In the genomic region with DNA sequence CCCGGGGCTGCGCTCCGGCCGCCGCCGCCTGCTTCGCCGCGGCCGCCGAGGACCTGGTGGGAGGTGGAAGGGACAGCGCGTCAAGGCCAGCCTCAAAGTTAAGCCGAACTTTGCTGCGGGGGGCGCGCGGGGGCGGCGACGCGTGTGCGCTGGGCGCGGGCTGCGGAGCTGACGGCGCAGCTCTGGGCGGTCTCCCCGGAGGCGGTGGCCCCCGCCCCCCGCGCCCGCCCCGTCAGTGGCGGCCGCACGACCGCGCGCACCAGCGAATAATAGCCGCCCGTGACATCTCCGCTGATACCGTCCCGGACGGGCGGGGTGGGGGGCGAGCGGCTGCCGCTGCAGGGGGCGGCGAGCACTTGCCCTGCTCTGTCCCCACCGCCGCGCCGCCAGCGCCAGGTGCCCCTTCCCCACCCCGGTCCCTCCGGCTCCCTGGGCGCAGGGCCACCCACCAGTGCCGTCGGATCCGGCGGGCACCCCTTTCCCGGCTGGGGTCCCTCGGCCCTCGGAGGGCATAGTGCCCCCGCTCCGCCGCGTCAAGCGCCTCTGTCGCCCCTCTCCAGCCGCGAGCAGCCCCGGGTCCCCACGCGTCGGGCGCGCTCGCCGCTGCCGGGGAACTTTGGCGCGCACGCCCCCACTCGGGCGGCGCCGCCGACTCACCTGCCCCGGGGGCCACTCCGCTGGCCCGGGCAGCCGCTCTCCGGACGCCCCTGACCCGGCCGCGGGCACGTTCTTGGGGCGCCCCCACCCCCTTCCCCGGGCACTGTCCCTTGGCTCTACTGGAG, we compare ENCODE assay signal across 8 cellular contexts. TPM values are rescaled to one million over a fixed set of nuclear protein-coding genes. Genes with fewer than 3 reads are reported as not detected.
DNase-seq lines count a peak whose midpoint lies in the region; TF ChIP-seq lines count a peak whose summit lies in the region.

No MANE protein-coding gene starts in this region.

- H3K27ac Mint-ChIP-seq in H9 = no peak overlapping the region
- H3K27ac Mint-ChIP-seq in activated CD4-positive, alpha-beta memory T cell treated with anti-CD3 and anti-CD28 coated beads for 36 hours = no peak overlapping the region
- H3K27ac Mint-ChIP-seq in osteocyte (ENCODE audit: unreplicated experiment) = no peak overlapping the region

- H2BK5ac ChIP-seq in H9 (ENCODE audit: insufficient read length, low read length) = no peak overlapping the region

- CTCF ChIA-PET in activated CD4-positive, alpha-beta memory T cell treated with anti-CD3 and anti-CD28 coated beads for 36 hours (lab: Charles Lee) = interaction anchor here (1.0 to 11.5 kb wide), 3 partner anchors 9 to 39 kb away, joined by 3 to 109 read pairs (median 3); no protein-coding TSS in a partner anchor

- H3K9me3 ChIP-seq in H9 (ENCODE audit: control insufficient read depth, low read depth, low read length) (no peaks in the 10 kb centered on the region), skeletal muscle tissue (ENCODE audit: control insufficient read depth in 3 of 3, low read length in 3 of 3) (no peaks in the 10 kb centered on the region)

- H3K27ac ChIP-seq in H9 (ENCODE audit: insufficient read length, low read depth, low read length) (no peak overlapping the region), skeletal muscle tissue (ENCODE audit: low read depth, low read length) (peak overlapping the region; percentile 98)

- H2AFZ ChIP-seq in H9 (ENCODE audit: low read length) = no peak overlapping the region

- H3K4me3 ChIP-seq in AG10803 (ENCODE audit: low read length) (peak overlapping the region; percentile 30), fibroblast of villous mesenchyme (ENCODE audit: low read depth, low read length) (peak overlapping the region; percentile 39), skeletal muscle tissue (ENCODE audit: low read length in 3 of 3) (peak overlapping the region in 2 of 3 donors; percentile 72 to 73)

- H3K23ac ChIP-seq in H9 (ENCODE audit: insufficient read length, low read depth, low read length) = no peak overlapping the region

- TF ChIP-seq CTCF in AG10803 (conservative IDR thresholded peaks at IDR 0.05; ENCODE audit: low read length) = no peak
- no peak for TF ChIP-seq CTCF in H9 (conservative IDR thresholded peaks at IDR 0.05)
- TF ChIP-seq CTCF in fibroblast of villous mesenchyme (IDR thresholded peaks at IDR 0.05; ENCODE audit: insufficient read depth, low read depth, low read length) = no peak
- no peak for TF ChIP-seq CTCF in osteocyte (IDR thresholded peaks at IDR 0.05)

- H3K79me1 ChIP-seq in H9 (ENCODE audit: insufficient read depth, low read depth, low read length, poor library complexity, severe bottlenecking) = no peaks in the 10 kb centered on the region

- peak overlapping the region; percentile 3 for H3K4me2 ChIP-seq in H9 (ENCODE audit: insufficient read depth, insufficient read length, low read length)

- H3K14ac ChIP-seq in H9 (ENCODE audit: insufficient read depth, low read length) = no peak overlapping the region

- no peak overlapping the region for H2BK120ac ChIP-seq in H9 (ENCODE audit: low read depth, low read length, poor library complexity, severe bottlenecking)

- H3K4me3 Mint-ChIP-seq in H9 (peak overlapping the region; percentile 8 to 48; a peak in 1 of 5 replicates), osteocyte (ENCODE audit: unreplicated experiment) (no peak overlapping the region)
- H3K4me3 Mint-ChIP-seq in activated CD4-positive, alpha-beta memory T cell treated with anti-CD3 and anti-CD28 coated beads for 36 hours = peak overlapping the region; percentile 57

- no peak overlapping the region for H3K4ac ChIP-seq in H9 (ENCODE audit: low read depth, low read length)

- H3K56ac ChIP-seq in H9 (ENCODE audit: insufficient read length, low read depth, low read length) = no peak overlapping the region

- H2BK20ac ChIP-seq in H9 (ENCODE audit: low read depth, low read length, poor library complexity, severe bottlenecking) = no peak overlapping the region

- H3T11ph ChIP-seq in H9 (ENCODE audit: low read length) = no peak overlapping the region

- H3K79me2 ChIP-seq in H9 (ENCODE audit: insufficient read depth, low read length) = no peaks in the 10 kb centered on the region

- POLR2A ChIA-PET in activated CD4-positive, alpha-beta memory T cell treated with anti-CD3 and anti-CD28 coated beads for 36 hours (lab: Charles Lee) = interaction anchor here (0.9 to 11.6 kb wide), 3 partner anchors 23 to 152 kb away, joined by 3 to 180 read pairs (median 5); partner anchors contain the start of gene NUP214

- H3K9me3 Mint-ChIP-seq in H9 (no peaks in the 10 kb centered on the region; a peak in 1 of 5 replicates), osteocyte (ENCODE audit: unreplicated experiment) (no peaks in the 10 kb centered on the region)
- no peaks in the 10 kb centered on the region for H3K9me3 Mint-ChIP-seq in activated CD4-positive, alpha-beta memory T cell treated with anti-CD3 and anti-CD28 coated beads for 36 hours

- peaks cover 0 to 2% (median 0%) of the 10 kb centered on the region in 3 donors for H3K36me3 ChIP-seq in skeletal muscle tissue (ENCODE audit: control insufficient read depth in 3 of 3, insufficient read depth in 3 of 3, low read length in 3 of 3)

- no peak overlapping the region for H4K8ac ChIP-seq in H9 (replicated peaks; ENCODE audit: insufficient read length, low read depth, low read length)

- H3K4me1 ChIP-seq in H9 (ENCODE audit: insufficient read depth, low read length) (0 out of 2 replicates have a peak, but pooled peaks cover 3% of the 10 kb centered on the region), skeletal muscle tissue (ENCODE audit: control insufficient read depth in 3 of 3, insufficient read depth in 3 of 3, low read length in 3 of 3) (peaks cover 51 to 81% (median 71%) of the 10 kb centered on the region in 3 donors)

- WGBS in H9 (ENCODE audit: extremely low coverage, insufficient read length, low lambda C conversion rate) = no CpG with 5 or more reads among the region's 107 CpGs

- H3K18ac ChIP-seq in H9 (ENCODE audit: insufficient read length, low read depth, low read length) = no peak overlapping the region

- DNase-seq in AG10803 (ENCODE audit: low read depth) (no peak), H9 (no peak), fibroblast of villous mesenchyme (ENCODE audit: low read depth) (no peak), osteocyte (ENCODE audit: extremely low spot score, unreplicated experiment) (no peak), dedifferentiated amniotic fluid mesenchymal stem cell (ENCODE audit: extremely low spot score) (no peak), NCI-H1048 (lab: John Stamatoyannopoulos, UW) (no peak)
- DNase-seq in activated CD4-positive, alpha-beta memory T cell treated with anti-CD3 and anti-CD28 coated beads for 36 hours = peak; percentile 55

- H3K23me2 ChIP-seq in H9 (ENCODE audit: insufficient read length, low read depth, low read length, poor library complexity, severe bottlenecking) = peaks cover 6% of the 10 kb centered on the region

- H3K9ac ChIP-seq in H9 (ENCODE audit: extremely low read depth, insufficient read length, low read length) (no peak overlapping the region), skeletal muscle tissue (ENCODE audit: low read depth in 1 of 3, low read length in 3 of 3) (peak overlapping the region; percentile 50 to 98 (median 61))

- no peak overlapping the region for H4K5ac ChIP-seq in H9 (ENCODE audit: insufficient read length, low read depth, low read length)

- H3K4me1 Mint-ChIP-seq in H9 = peaks cover 21 to 41% of the 10 kb centered on the region in 2 experiments
- H3K4me1 Mint-ChIP-seq in activated CD4-positive, alpha-beta memory T cell treated with anti-CD3 and anti-CD28 coated beads for 36 hours (ENCODE audit: low read depth) = peaks cover 23% of the 10 kb centered on the region
- H3K4me1 Mint-ChIP-seq in osteocyte (ENCODE audit: unreplicated experiment) = peaks cover 6% of the 10 kb centered on the region

- intact Hi-C loops in activated CD4-positive, alpha-beta memory T cell treated with anti-CD3 and anti-CD28 coated beads for 36 hours (cut with micrococcal nuclease) = loop anchor here (5.0 kb wide), 1 partner anchor 225 kb away; the partner anchor contains the start of gene POMT1

- H3K36me3 Mint-ChIP-seq in H9 (ENCODE audit: insufficient read depth in 1 of 3, low read depth in 3 of 3) (no peaks in the 10 kb centered on the region; a peak in 1 of 7 replicates), osteocyte (ENCODE audit: unreplicated experiment) (no peaks in the 10 kb centered on the region)
- peaks cover 41% of the 10 kb centered on the region for H3K36me3 Mint-ChIP-seq in activated CD4-positive, alpha-beta memory T cell treated with anti-CD3 and anti-CD28 coated beads for 36 hours

- no peak overlapping the region for H2BK12ac ChIP-seq in H9 (ENCODE audit: insufficient read length, low read depth, low read length)

- peaks cover 47% of the 10 kb centered on the region for H3K27me3 Mint-ChIP-seq in H9 (ENCODE audit: low read depth)
- H3K27me3 Mint-ChIP-seq in activated CD4-positive, alpha-beta memory T cell treated with anti-CD3 and anti-CD28 coated beads for 36 hours = peaks cover 2% of the 10 kb centered on the region
- H3K27me3 Mint-ChIP-seq in osteocyte (ENCODE audit: unreplicated experiment) = peaks cover 20% of the 10 kb centered on the region

- H2BK15ac ChIP-seq in H9 (ENCODE audit: low read depth, low read length) = no peak overlapping the region

- H3K27me3 ChIP-seq in H9 (ENCODE audit: insufficient read depth, low read length) (peaks cover 7% of the 10 kb centered on the region; the same call in 1 of the 2 replicates), skeletal muscle tissue (ENCODE audit: control insufficient read depth in 3 of 3, insufficient read depth in 3 of 3, low read length in 3 of 3) (peaks cover 0 to 9% (median 0%) of the 10 kb centered on the region in 3 donors)

- no peak overlapping the region for H2AK5ac ChIP-seq in H9 (ENCODE audit: insufficient read length, low read length)

- H4K20me1 ChIP-seq in H9 (ENCODE audit: control insufficient read depth, insufficient read depth, insufficient read length) = peaks cover 3% of the 10 kb centered on the region

- H4K91ac ChIP-seq in H9 (ENCODE audit: insufficient read length, low read depth, low read length) = no peak overlapping the region

RNA-seq across cellular contexts. Expression of gene FAM78A, which starts 0.8 kb away (rescaled TPM):
- 1.9 and 2.1 TPM in 2 replicates for total RNA-seq in H9 (2021)
- 10 to 100 TPM; 34.0 to 36.2 TPM for total RNA-seq in activated CD4-positive, alpha-beta memory T cell treated with anti-CD3 and anti-CD28 coated beads for 36 hours
- total RNA-seq in fibroblast of villous mesenchyme = under 0.01 and 0.43 TPM in 2 replicates
- 14.6 TPM for total RNA-seq in skeletal muscle tissue
- total RNA-seq in osteocyte = 1.0 and 1.1 TPM in 2 replicates

RNA-seq across cellular contexts. Expression of gene PLPP7, which starts 12.4 kb away (rescaled TPM):
- total RNA-seq in H9 (2021) (1.9 and 2.4 TPM in 2 replicates), fibroblast of villous mesenchyme (8.2 and 10.0 TPM in 2 replicates), skeletal muscle tissue (34.4 TPM), osteocyte (0.68 and 0.73 TPM in 2 replicates)
- not detected for total RNA-seq in activated CD4-positive, alpha-beta memory T cell treated with anti-CD3 and anti-CD28 coated beads for 36 hours
